ENCODE assay signal across 19 cellular contexts in genomic region chr3:55789516-55789915, GRCh38.
DNase-seq lines count a peak whose midpoint lies in the region; TF ChIP-seq lines count a peak whose summit lies in the region.
"Had no signal": no experiment of that assay in that cellular context is flagged by ENCODE, and none has a peak within 500 bp of the region (broad histone marks: within the 10 kb centered on the region; RNA-seq: fewer than 3 reads in every experiment).

No MANE protein-coding gene starts in this region.

- peaks cover 46% of the 10 kb centered on the region for H3K4me1 Mint-ChIP-seq in endodermal cell
- H3K4me1 Mint-ChIP-seq in neural progenitor cell, result peaks cover 13% of the 10 kb centered on the region
- H3K4me1 Mint-ChIP-seq: B cell; CD14-positive monocyte; CD8-positive, alpha-beta memory T cell had no signal

- H3K27ac Mint-ChIP-seq in endodermal cell, result no peak overlapping the region
- no peak overlapping the region for H3K27ac Mint-ChIP-seq in neural progenitor cell
- H3K27ac Mint-ChIP-seq: B cell; CD4-positive, alpha-beta T cell; CD8-positive, alpha-beta memory T cell had no signal

- H2AFZ ChIP-seq in Loucy (ENCODE audit: low read length), result peak overlapping the region; percentile 78
- no peak overlapping the region for H2AFZ ChIP-seq in neural progenitor cell (replicated peaks)
- H2AFZ ChIP-seq: GM23248 had no signal

- H3K9ac ChIP-seq in Loucy (ENCODE audit: low read depth, low read length, poor library complexity, severe bottlenecking) (no peak overlapping the region), endodermal cell (ENCODE audit: extremely low read depth, low read length, poor library complexity, severe bottlenecking) (no peak overlapping the region), neural progenitor cell (no peak overlapping the region)
- H3K9ac ChIP-seq: BLaER1, GM23248 had no signal

- H3K79me2 ChIP-seq in Loucy (ENCODE audit: insufficient read depth, low read length), result no peaks in the 10 kb centered on the region
- no peaks in the 10 kb centered on the region for H3K79me2 ChIP-seq in neural progenitor cell (ENCODE audit: low read depth)

- H3K36me3 Mint-ChIP-seq in endodermal cell (ENCODE audit: low read depth) (no peaks in the 10 kb centered on the region), neural progenitor cell (no peaks in the 10 kb centered on the region)
- H3K36me3 Mint-ChIP-seq: CD14-positive monocyte; CD8-positive, alpha-beta memory T cell had no signal

- H3K4me2 ChIP-seq in Loucy (ENCODE audit: low read depth, low read length, poor library complexity, severe bottlenecking), result peak overlapping the region; percentile 30
- H3K4me2 ChIP-seq in neural progenitor cell, result no peak overlapping the region
- H3K4me2 ChIP-seq: BLaER1 had no signal

- H3K9me3 Mint-ChIP-seq in endodermal cell, result no peaks in the 10 kb centered on the region
- H3K9me3 Mint-ChIP-seq in neural progenitor cell, result no peaks in the 10 kb centered on the region
- H3K9me3 Mint-ChIP-seq: CD4-positive, alpha-beta T cell had no signal

- H3K4me1 ChIP-seq in Loucy (ENCODE audit: insufficient read depth, low read length, poor library complexity, severe bottlenecking) (peaks cover 31% of the 10 kb centered on the region), endodermal cell (ENCODE audit: control insufficient read depth, insufficient read depth, low read length) (peaks cover 30% of the 10 kb centered on the region), neural progenitor cell (no peaks in the 10 kb centered on the region)
- H3K4me1 ChIP-seq: BLaER1 had no signal

- H3K27me3 ChIP-seq in Loucy (ENCODE audit: insufficient read depth, low read length, poor library complexity, severe bottlenecking) (no peaks in the 10 kb centered on the region), endodermal cell (ENCODE audit: control insufficient read depth, insufficient read depth, low read length, poor library complexity, severe bottlenecking) (peaks cover 5% of the 10 kb centered on the region), neural progenitor cell (no peaks in the 10 kb centered on the region)
- H3K27me3 ChIP-seq: BLaER1 had no signal

- H3K9me2 ChIP-seq in Loucy (replicated peaks; ENCODE audit: low read depth, low read length), result no peaks in the 10 kb centered on the region

- H3F3A ChIP-seq in Loucy (ENCODE audit: low read depth), result no peaks in the 10 kb centered on the region
- H3F3A ChIP-seq in neural progenitor cell (ENCODE audit: low read depth), result no peaks in the 10 kb centered on the region

- 78 to 92% methylated on average over 1 to 2 of the region's 2 CpGs for WGBS in endodermal cell (ENCODE audit: insufficient coverage in 1 of 2, insufficient read length in 1 of 2), 2 experiments

- H3K4me3 ChIP-seq in Loucy (ENCODE audit: low read length, poor library complexity, severe bottlenecking), result peak overlapping the region; percentile 2
- peak overlapping the region; percentile 27 for H3K4me3 ChIP-seq in endodermal cell (ENCODE audit: low read length)
- no peak overlapping the region for H3K4me3 ChIP-seq in neural progenitor cell
- H3K4me3 ChIP-seq: BLaER1, GM12878, GM23248 had no signal

- no peak for TF ChIP-seq CTCF in C4-2B (conservative IDR thresholded peaks at IDR 0.05)
- TF ChIP-seq CTCF in Loucy (conservative IDR thresholded peaks at IDR 0.05; ENCODE audit: low read length), result no peak
- no peak for TF ChIP-seq CTCF in endodermal cell (conservative IDR thresholded peaks at IDR 0.05)
- no peak for TF ChIP-seq CTCF in neural progenitor cell (IDR thresholded peaks at IDR 0.05)

- no peaks in the 10 kb centered on the region for H3K9me3 ChIP-seq in Loucy (ENCODE audit: insufficient read depth, low read depth, low read length)
- no peaks in the 10 kb centered on the region for H3K9me3 ChIP-seq in endodermal cell (ENCODE audit: control insufficient read depth, low read length)
- no peaks in the 10 kb centered on the region for H3K9me3 ChIP-seq in neural progenitor cell (ENCODE audit: low read depth)
- H3K9me3 ChIP-seq: BLaER1 had no signal

- H4K20me1 ChIP-seq in Loucy (ENCODE audit: insufficient read depth, low read length, poor library complexity, severe bottlenecking) (no peaks in the 10 kb centered on the region), neural progenitor cell (ENCODE audit: low read depth) (no peaks in the 10 kb centered on the region)
- H4K20me1 ChIP-seq: BLaER1 had no signal

- H3K36me3 ChIP-seq in Loucy (ENCODE audit: insufficient read depth, low read length) (no peaks in the 10 kb centered on the region), endodermal cell (ENCODE audit: control insufficient read depth, insufficient read depth, low read length) (no peaks in the 10 kb centered on the region), neural progenitor cell (no peaks in the 10 kb centered on the region)
- H3K36me3 ChIP-seq: BLaER1 had no signal

- H3K27ac ChIP-seq in C4-2B (peak overlapping the region; percentile 77), endodermal cell (ENCODE audit: low read depth, low read length) (no peak overlapping the region), neural progenitor cell (no peak overlapping the region)
- H3K27ac ChIP-seq: BLaER1, GM23248 had no signal

- H3K4me3 Mint-ChIP-seq in endodermal cell (no peak overlapping the region), neural progenitor cell (no peak overlapping the region)
- H3K4me3 Mint-ChIP-seq: B cell; CD14-positive monocyte; CD4-positive, alpha-beta T cell; CD8-positive, alpha-beta memory T cell had no signal

- H3K27me3 Mint-ChIP-seq in endodermal cell (ENCODE audit: insufficient read depth) (peaks cover 3% of the 10 kb centered on the region), neural progenitor cell (ENCODE audit: insufficient read depth, low read depth) (peaks cover 2% of the 10 kb centered on the region)
- H3K27me3 Mint-ChIP-seq: B cell; CD4-positive, alpha-beta T cell; CD8-positive, alpha-beta memory T cell had no signal

- no peak for DNase-seq in endodermal cell
- DNase-seq in neural progenitor cell (ENCODE audit: low spot score), result no peak
- DNase-seq in KG1 (lab: John Stamatoyannopoulos, UW), result no peak
- DNase-seq in amygdala (lab: John Stamatoyannopoulos, UW), result no peak
- DNase-seq: CD4-positive, alpha-beta T cell; CD8-positive, alpha-beta memory T cell; DMS 273 treated with DMSO at 0.1 percent for 48 hours; DMS79; EL; GDM1; GM23248; H7; HCEC 1CT had no signal
